In genomic region chr6:166824146-166824879, GRCh38 we compare ENCODE assay signal across 20 cellular contexts.
"Had no signal": no experiment of that assay in that cellular context is flagged by ENCODE, and none has a peak within 500 bp of the region (broad histone marks: within the 10 kb centered on the region; RNA-seq: fewer than 3 reads in every experiment).

No MANE protein-coding gene starts in this region.

- FAIRE-seq: RCC 7860 had no signal

- DNase-seq: KBM-7, MV-4-11, NCI-H1048, NCI-H1105, NCI-H1417, NCI-H1436 treated with DMSO at 0.1 percent for 48 hours, NCI-H1694, NCI-H187 treated with DMSO at 0.1 percent for 48 hours, NCI-H2029 treated with DMSO at 0.1 percent for 48 hours, NCI-H2171 treated with DMSO at 0.1 percent for 48 hours, NCI-H524 treated with DMSO at 0.1 percent for 48 hours, NCI-H69, NCI-H774, Right ventricle myocardium superior, RPMI8226, SIG-M5 had no signal

- H3K4me1 ChIP-seq: SJSA1 had no signal

- H3K9me3 ChIP-seq: SJSA1 had no signal

- H3K27ac ChIP-seq: HL-60, SJSA1, SK-N-MC had no signal

- H3K4me3 ChIP-seq: SJSA1, SK-N-MC had no signal

- H3K36me3 ChIP-seq: SJSA1 had no signal
